In the genomic region with DNA sequence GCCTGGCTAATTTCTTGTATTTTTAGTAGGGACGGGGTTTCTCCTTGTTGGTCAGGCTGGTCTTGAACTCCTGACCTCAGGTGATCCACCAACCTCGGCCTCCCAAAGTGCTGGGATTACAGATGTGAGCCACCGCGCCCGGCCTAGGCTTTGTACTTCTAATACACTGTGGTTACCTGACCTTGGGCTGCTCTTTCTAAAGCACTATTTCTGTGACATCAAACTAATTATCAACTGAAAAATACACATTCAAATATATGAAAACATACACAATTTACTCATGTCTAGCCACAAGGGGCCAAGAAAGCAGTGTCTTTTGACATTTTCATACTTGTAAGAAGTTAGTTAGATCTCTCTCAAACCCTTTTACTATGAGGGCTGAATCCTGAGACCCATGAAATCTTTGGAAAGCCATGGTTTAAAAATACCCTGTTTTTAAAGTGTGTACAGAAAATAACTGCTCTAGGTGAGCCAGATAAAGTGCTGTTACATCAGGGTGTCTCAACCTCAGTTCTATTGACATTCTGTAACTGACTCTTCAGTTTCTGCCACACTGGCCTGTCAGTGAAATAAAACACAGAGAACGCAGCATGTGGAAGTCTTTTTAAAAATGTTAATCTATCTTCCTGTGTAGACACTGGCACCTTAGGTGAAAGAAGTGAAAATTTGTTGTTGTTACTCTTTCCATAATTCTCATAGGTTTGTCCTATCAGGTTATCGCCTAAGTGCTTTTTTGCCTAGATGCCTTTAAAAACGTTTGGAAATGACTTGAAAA, we compare ENCODE assay signal across 1 cellular context.
TF ChIP-seq lines count a peak whose summit lies in the region.

No MANE protein-coding gene starts in this region.

TF ChIP-seq in GM23338, 12 proteins besides CTCF, POLR2A, EP300 and RAD21 (continued from another document):
- TF ChIP-seq, protein P1, sequence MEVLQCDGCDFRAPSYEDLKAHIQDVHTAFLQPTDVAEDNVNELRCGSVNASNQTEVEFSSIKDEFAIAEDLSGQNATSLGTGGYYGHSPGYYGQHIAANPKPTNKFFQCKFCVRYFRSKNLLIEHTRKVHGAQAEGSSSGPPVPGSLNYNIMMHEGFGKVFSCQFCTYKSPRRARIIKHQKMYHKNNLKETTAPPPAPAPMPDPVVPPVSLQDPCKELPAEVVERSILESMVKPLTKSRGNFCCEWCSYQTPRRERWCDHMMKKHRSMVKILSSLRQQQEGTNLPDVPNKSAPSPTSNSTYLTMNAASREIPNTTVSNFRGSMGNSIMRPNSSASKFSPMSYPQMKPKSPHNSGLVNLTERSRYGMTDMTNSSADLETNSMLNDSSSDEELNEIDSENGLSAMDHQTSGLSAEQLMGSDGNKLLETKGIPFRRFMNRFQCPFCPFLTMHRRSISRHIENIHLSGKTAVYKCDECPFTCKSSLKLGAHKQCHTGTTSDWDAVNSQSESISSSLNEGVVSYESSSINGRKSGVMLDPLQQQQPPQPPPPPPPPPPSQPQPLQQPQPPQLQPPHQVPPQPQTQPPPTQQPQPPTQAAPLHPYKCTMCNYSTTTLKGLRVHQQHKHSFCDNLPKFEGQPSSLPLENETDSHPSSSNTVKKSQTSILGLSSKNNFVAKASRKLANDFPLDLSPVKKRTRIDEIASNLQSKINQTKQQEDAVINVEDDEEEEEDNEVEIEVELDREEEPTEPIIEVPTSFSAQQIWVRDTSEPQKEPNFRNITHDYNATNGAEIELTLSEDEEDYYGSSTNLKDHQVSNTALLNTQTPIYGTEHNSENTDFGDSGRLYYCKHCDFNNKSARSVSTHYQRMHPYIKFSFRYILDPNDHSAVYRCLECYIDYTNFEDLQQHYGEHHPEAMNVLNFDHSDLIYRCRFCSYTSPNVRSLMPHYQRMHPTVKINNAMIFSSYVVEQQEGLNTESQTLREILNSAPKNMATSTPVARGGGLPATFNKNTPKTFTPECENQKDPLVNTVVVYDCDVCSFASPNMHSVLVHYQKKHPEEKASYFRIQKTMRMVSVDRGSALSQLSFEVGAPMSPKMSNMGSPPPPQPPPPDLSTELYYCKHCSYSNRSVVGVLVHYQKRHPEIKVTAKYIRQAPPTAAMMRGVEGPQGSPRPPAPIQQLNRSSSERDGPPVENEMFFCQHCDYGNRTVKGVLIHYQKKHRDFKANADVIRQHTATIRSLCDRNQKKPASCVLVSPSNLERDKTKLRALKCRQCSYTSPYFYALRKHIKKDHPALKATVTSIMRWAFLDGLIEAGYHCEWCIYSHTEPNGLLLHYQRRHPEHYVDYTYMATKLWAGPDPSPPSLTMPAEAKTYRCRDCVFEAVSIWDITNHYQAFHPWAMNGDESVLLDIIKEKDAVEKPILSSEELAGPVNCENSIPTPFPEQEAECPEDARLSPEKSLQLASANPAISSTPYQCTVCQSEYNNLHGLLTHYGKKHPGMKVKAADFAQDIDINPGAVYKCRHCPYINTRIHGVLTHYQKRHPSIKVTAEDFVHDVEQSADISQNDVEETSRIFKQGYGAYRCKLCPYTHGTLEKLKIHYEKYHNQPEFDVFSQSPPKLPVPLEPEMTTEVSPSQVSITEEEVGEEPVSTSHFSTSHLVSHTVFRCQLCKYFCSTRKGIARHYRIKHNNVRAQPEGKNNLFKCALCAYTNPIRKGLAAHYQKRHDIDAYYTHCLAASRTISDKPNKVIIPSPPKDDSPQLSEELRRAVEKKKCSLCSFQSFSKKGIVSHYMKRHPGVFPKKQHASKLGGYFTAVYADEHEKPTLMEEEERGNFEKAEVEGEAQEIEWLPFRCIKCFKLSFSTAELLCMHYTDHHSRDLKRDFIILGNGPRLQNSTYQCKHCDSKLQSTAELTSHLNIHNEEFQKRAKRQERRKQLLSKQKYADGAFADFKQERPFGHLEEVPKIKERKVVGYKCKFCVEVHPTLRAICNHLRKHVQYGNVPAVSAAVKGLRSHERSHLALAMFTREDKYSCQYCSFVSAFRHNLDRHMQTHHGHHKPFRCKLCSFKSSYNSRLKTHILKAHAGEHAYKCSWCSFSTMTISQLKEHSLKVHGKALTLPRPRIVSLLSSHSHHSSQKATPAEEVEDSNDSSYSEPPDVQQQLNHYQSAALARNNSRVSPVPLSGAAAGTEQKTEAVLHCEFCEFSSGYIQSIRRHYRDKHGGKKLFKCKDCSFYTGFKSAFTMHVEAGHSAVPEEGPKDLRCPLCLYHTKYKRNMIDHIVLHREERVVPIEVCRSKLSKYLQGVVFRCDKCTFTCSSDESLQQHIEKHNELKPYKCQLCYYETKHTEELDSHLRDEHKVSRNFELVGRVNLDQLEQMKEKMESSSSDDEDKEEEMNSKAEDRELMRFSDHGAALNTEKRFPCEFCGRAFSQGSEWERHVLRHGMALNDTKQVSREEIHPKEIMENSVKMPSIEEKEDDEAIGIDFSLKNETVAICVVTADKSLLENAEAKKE (CRISPR knock-in tag; IDR thresholded peaks at IDR 0.05): no peak
- TF ChIP-seq STAT1 (IDR thresholded peaks at IDR 0.05; ENCODE audit: unreplicated experiment): no peak
- TF ChIP-seq ETS1 (IDR thresholded peaks at IDR 0.05): no peak
